In the genomic region with DNA sequence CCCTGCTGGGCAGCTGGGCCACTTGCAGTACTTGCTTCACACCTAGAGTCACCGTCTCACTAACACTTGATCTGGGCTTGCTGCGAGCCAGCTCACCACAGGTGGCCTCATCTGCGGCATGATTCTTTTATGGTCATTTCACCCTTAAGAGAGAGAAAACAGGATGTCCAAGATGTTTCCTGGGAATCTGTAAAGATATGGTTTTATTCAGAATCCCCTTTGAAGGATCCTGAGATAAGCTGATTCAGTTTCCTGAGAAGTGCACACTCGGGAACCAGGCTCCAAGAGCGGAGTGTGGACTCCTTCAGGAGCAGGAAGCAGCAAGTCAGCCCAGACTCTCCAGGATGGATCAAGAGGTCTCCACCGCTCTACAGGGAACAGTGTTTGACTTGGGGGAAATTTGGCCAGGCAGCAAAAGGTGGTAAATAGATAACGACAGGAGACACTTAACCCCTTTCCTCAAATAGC, we compare ENCODE assay signal across 22 cellular contexts. TPM values are rescaled to one million over a fixed set of nuclear protein-coding genes. Genes with fewer than 3 reads are reported as not detected.
A peak's percentile ranks its signal among the peaks of the same experiment; 100 is the strongest.
DNase-seq lines count a peak whose midpoint lies in the region; ATAC-seq and TF ChIP-seq lines count a peak whose summit lies in the region.
"Had no signal": no experiment of that assay in that cellular context is flagged by ENCODE, and none has a peak within 500 bp of the region (broad histone marks: within the 10 kb centered on the region; RNA-seq: fewer than 3 reads in every experiment).

No MANE protein-coding gene starts in this region.

- H3K4me1 ChIP-seq in ovary (ENCODE audit: insufficient read depth) (no peaks in the 10 kb centered on the region), gastrocnemius medialis (no peaks in the 10 kb centered on the region)
- H3K4me1 ChIP-seq: foreskin keratinocyte had no signal

- TF ChIP-seq CTCF in ovary (IDR thresholded peaks at IDR 0.05) (no peak), gastrocnemius medialis (IDR thresholded peaks at IDR 0.05 in 4 of 5, conservative IDR thresholded peaks at IDR 0.05 in 1 of 5) (no peak)

- TF ChIP-seq POLR2A in ovary (IDR thresholded peaks at IDR 0.05) (no peak), gastrocnemius medialis (IDR thresholded peaks at IDR 0.05) (no peak)

- H3K4me3 ChIP-seq in ovary (no peak overlapping the region), gastrocnemius medialis (no peak overlapping the region)
- H3K4me3 ChIP-seq: psoas muscle, spleen had no signal

- H3K27ac ChIP-seq in ovary (no peak overlapping the region), gastrocnemius medialis (no peak overlapping the region)
- H3K27ac ChIP-seq: foreskin keratinocyte, psoas muscle, spleen had no signal

- in situ Hi-C loops in gastrocnemius medialis (cut with MboI; ENCODE audit: low sequenced_read_pairs in 4 of 4) = loop anchor here in 1 of 4 donors (25.0 kb wide), 1 partner anchor 802 kb away; no protein-coding TSS in a partner anchor

- ATAC-seq in left lobe of liver = peak; percentile 29
- ATAC-seq in gastrocnemius medialis = no peak
- ATAC-seq: foreskin keratinocyte; naive thymus-derived CD4-positive, alpha-beta T cell; psoas muscle had no signal

- 87 to 90% (median 89%) methylated on average over 7 of the region's 7 CpGs for whole genome bisulfite sequencing in ovary, 3 donors

- TF ChIP-seq EP300 in ovary (IDR thresholded peaks at IDR 0.05) = no peak

- DNase-seq in NCI-H2029 (lab: John Stamatoyannopoulos, UW) (peak; percentile 22), NCI-H2029 treated with DMSO at 0.1 percent for 48 hours (lab: John Stamatoyannopoulos, UW) (no peak), DMS 273 treated with DMSO at 0.1 percent for 48 hours (lab: John Stamatoyannopoulos, UW) (peak; percentile 67), NCI-H524 (lab: John Stamatoyannopoulos, UW) (peak; percentile 78), left lobe of liver (ENCODE audit: low spot score) (no peak), ovary (no peak), gastrocnemius medialis (no peak), DMS53 (lab: John Stamatoyannopoulos, UW) (no peak)
- DNase-seq: activated CD4-positive, alpha-beta T cell treated with anti-CD3 and anti-CD28 coated beads for 48 hours; amniotic stem cell; C1 segment of cervical spinal cord; foreskin keratinocyte; HCEC 1CT; naive thymus-derived CD4-positive, alpha-beta T cell; NCI-H2227 treated with DMSO at 0.1 percent for 48 hours; psoas muscle; SHP77 treated with DMSO at 0.1 percent for 48 hours; spleen; T-helper 9 cell had no signal

- H3K27me3 ChIP-seq in ovary (no peaks in the 10 kb centered on the region), gastrocnemius medialis (no peaks in the 10 kb centered on the region)
- H3K27me3 ChIP-seq: foreskin keratinocyte, spleen had no signal

- intact Hi-C loops in ovary (cut with DNase I) (no loop called here), gastrocnemius medialis (cut with DNase I; ENCODE audit: low total_unique reads) (no loop called here)

- H3K9me3 ChIP-seq in ovary = no peaks in the 10 kb centered on the region
- no peaks in the 10 kb centered on the region for H3K9me3 ChIP-seq in gastrocnemius medialis
- H3K9me3 ChIP-seq: psoas muscle, spleen had no signal

- H3K36me3 ChIP-seq in ovary (no peaks in the 10 kb centered on the region), gastrocnemius medialis (peaks cover 0 to 15% of the 10 kb centered on the region in 2 donors)

RNA-seq across cellular contexts. Expression of gene TP53AIP1, which starts 21.8 kb away (rescaled TPM):
- total RNA-seq in left lobe of liver (not detected), ovary (1 to 10 TPM in 1 of 7 donors, under 1 TPM in 2, not detected in 4; 0.26 to 1.5 (median 0.37) TPM), gastrocnemius medialis (not detected)
- polyA plus RNA-seq in ovary = under 1 TPM in 1 of 2 donors, not detected in 1; 0.02 TPM
- total RNA-seq: A172; M059J; naive thymus-derived CD4-positive, alpha-beta T cell had no signal
- polyA plus RNA-seq: liver; naive thymus-derived CD4-positive, alpha-beta T cell had no signal

Comparison
In these comparisons a context has a peak if more than half of its experiments do, and no peak if none do; other contexts are left out.
1. DNase-seq: peak in NCI-H2029 (single experiment), DMS 273 treated with DMSO at 0.1 percent for 48 hours (single experiment) and NCI-H524 (2 of 2); none in NCI-H2029 treated with DMSO at 0.1 percent for 48 hours (single experiment), left lobe of liver (single experiment), ovary (0 of 5), gastrocnemius medialis (0 of 2) and DMS53 (single experiment).